8 cellular contexts compared by ENCODE assay signal in the genomic region with DNA sequence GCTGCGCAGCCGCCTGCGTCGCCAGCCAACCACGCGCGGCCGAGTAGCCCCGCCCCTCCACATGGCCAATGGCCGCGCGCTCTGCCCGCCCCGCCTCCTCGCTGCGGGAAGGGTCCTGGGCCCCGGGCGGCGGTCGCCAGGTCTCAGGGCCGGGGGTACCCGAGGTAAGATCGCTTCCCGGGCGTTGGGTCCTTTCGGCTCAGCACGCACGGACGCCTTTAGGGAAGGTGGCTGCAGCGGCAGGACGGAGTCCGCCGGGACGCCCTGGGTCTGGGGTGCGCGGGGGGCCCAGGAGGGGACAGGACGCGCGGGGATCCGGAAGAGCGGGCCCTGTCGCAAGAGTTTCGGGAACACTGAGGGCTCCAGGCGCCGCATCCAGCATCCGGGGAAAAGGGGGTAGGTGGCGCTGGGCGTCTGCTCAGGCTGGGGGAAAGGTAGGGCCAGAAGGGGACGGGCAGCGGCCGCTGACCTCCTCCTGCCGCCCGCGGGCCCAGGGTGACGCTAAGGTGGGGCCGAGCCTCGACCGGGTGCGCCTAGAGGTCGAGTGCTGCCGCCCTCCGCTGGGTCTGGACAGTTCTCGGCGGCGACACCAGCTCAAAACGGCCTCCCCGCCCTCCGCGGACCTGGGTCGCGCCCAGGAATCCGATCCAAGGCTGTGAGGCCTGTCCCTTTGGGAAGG. TPM values are rescaled to one million over a fixed set of nuclear protein-coding genes. Genes with fewer than 3 reads are reported as not detected.
DNase-seq lines count a peak whose midpoint lies in the region; ATAC-seq and TF ChIP-seq lines count a peak whose summit lies in the region.

A gene (plus strand): TSS at position 95 of the 679 bp plus-strand sequence. CDS start 7,791 bp downstream, outside the sequence.

- H3K9me3 Mint-ChIP-seq in T-helper 1 cell treated with Interleukin-12 subunit alpha and Interleukin-12 subunit beta and Interleukin-4 antibody, amounts not matched to agents 30 μg/mL and 1 μg/mL, for 36 hours: no peaks in the 10 kb centered on the region
- H3K9me3 Mint-ChIP-seq in progenitor cell of endocrine pancreas (ENCODE audit: low read depth): no peaks in the 10 kb centered on the region

- H3K4me3 Mint-ChIP-seq in T-helper 1 cell treated with Interleukin-12 subunit alpha and Interleukin-12 subunit beta and Interleukin-4 antibody, amounts not matched to agents 30 μg/mL and 1 μg/mL, for 36 hours: peak within 1 kb of the TSS; percentile 87
- H3K4me3 Mint-ChIP-seq in progenitor cell of endocrine pancreas (ENCODE audit: low read depth): peak within 1 kb of the TSS; percentile 83

- TF ChIP-seq POLR2A in upper lobe of left lung (IDR thresholded peaks at IDR 0.05): peak in 3 of 4 donors; percentile 73 to 92 (median 85)

- peak; percentile 95 for ATAC-seq in HG02678 (IDR thresholded peaks at IDR 0.05; ENCODE audit: unreplicated experiment)
- ATAC-seq in heart right ventricle: peak; percentile 96 to 99 (median 98)
- peak; percentile 97 to 99 for ATAC-seq in upper lobe of left lung (ENCODE audit: low FRiP score in 2 of 2)

- H3K27me3 ChIP-seq in heart right ventricle: no peaks in the 10 kb centered on the region
- no peaks in the 10 kb centered on the region for H3K27me3 ChIP-seq in upper lobe of left lung

- peak within 1 kb of the TSS; percentile 72 for H3K4me3 ChIP-seq in GM12875 (ENCODE audit: low read depth, low read length)
- peak within 1 kb of the TSS; percentile 74 to 100 (median 95) for H3K4me3 ChIP-seq in heart right ventricle
- H3K4me3 ChIP-seq in upper lobe of left lung: peak within 1 kb of the TSS; percentile 72 to 98 (median 89)

- intact Hi-C loops in heart right ventricle (cut with DNase I): loop anchor here in 1 of 10 donors (2.0 kb wide), 1 partner anchor 26 kb away; a partner anchor contains a TSS

- peak; percentile 92 to 94 (median 93) for DNase-seq in NCI-H1417 (lab: John Stamatoyannopoulos, UW)
- peak; percentile 56 for DNase-seq in amniotic epithelial cell (ENCODE audit: low read depth)
- peak; percentile 91 to 93 for DNase-seq in heart right ventricle
- DNase-seq in progenitor cell of endocrine pancreas (ENCODE audit: low spot score, unreplicated experiment): peak; percentile 86
- DNase-seq in upper lobe of left lung: peak; percentile 91 to 98

- TF ChIP-seq EP300 in upper lobe of left lung (IDR thresholded peaks at IDR 0.05): no peak

- H3K4me1 Mint-ChIP-seq in T-helper 1 cell treated with Interleukin-12 subunit alpha and Interleukin-12 subunit beta and Interleukin-4 antibody, amounts not matched to agents 30 μg/mL and 1 μg/mL, for 36 hours (ENCODE audit: low read depth): peaks cover 21% of the 10 kb centered on the region
- H3K4me1 Mint-ChIP-seq in progenitor cell of endocrine pancreas (ENCODE audit: low read depth): peaks cover 11% of the 10 kb centered on the region

- H3K27me3 Mint-ChIP-seq in T-helper 1 cell treated with Interleukin-12 subunit alpha and Interleukin-12 subunit beta and Interleukin-4 antibody, amounts not matched to agents 30 μg/mL and 1 μg/mL, for 36 hours (ENCODE audit: low read depth): no peaks in the 10 kb centered on the region
- H3K27me3 Mint-ChIP-seq in progenitor cell of endocrine pancreas: no peaks in the 10 kb centered on the region

- TF ChIP-seq CTCF in GM12875 (IDR thresholded peaks at IDR 0.05; ENCODE audit: borderline replicate concordance, insufficient read depth, low read depth, low read length): no peak
- peak in 2 of 9 donors; percentile 18 to 19 for TF ChIP-seq CTCF in heart right ventricle (IDR thresholded peaks at IDR 0.05)
- TF ChIP-seq CTCF in progenitor cell of endocrine pancreas (IDR thresholded peaks at IDR 0.05; ENCODE audit: unreplicated experiment): peak; percentile 19
- peak in 1 of 6 experiments; percentile 24 for TF ChIP-seq CTCF in upper lobe of left lung (IDR thresholded peaks at IDR 0.05)

- H3K4me1 ChIP-seq in heart right ventricle (peaks cover 5 to 49% (median 32%) of the 10 kb centered on the region in 9 donors), upper lobe of left lung (peaks cover 16 to 30% (median 21%) of the 10 kb centered on the region in 4 donors)

- no peaks in the 10 kb centered on the region for H3K36me3 Mint-ChIP-seq in T-helper 1 cell treated with Interleukin-12 subunit alpha and Interleukin-12 subunit beta and Interleukin-4 antibody, amounts not matched to agents 30 μg/mL and 1 μg/mL, for 36 hours (ENCODE audit: low read depth)
- H3K36me3 Mint-ChIP-seq in progenitor cell of endocrine pancreas (ENCODE audit: insufficient read depth): no peaks in the 10 kb centered on the region

- WGBS in heart right ventricle, 2 donors: 0% methylated on average over 71 to 72 of the region's 72 CpGs
- 0 to 1% methylated on average over 23 to 25 of the region's 72 CpGs for WGBS in upper lobe of left lung, 2 donors

- peak within 1 kb of the TSS; percentile 76 for H3K27ac Mint-ChIP-seq in T-helper 1 cell treated with Interleukin-12 subunit alpha and Interleukin-12 subunit beta and Interleukin-4 antibody, amounts not matched to agents 30 μg/mL and 1 μg/mL, for 36 hours
- H3K27ac Mint-ChIP-seq in progenitor cell of endocrine pancreas: peak within 1 kb of the TSS; percentile 96

- H3K9me3 ChIP-seq in heart right ventricle (no peaks in the 10 kb centered on the region), upper lobe of left lung (no peaks in the 10 kb centered on the region)

- peak within 1 kb of the TSS; percentile 87 to 99 (median 96) for H3K27ac ChIP-seq in heart right ventricle
- peak within 1 kb of the TSS; percentile 93 to 97 (median 95) for H3K27ac ChIP-seq in upper lobe of left lung

- peaks cover 0 to 6% (median 0%) of the 10 kb centered on the region in 9 donors for H3K36me3 ChIP-seq in heart right ventricle
- no peaks in the 10 kb centered on the region for H3K36me3 ChIP-seq in upper lobe of left lung

RNA-seq across cellular contexts. Expression of the gene that starts here (rescaled TPM):
- 10 to 100 TPM; 36.3 to 48.7 (median 46.1) TPM for total RNA-seq in heart right ventricle
- polyA plus RNA-seq in heart right ventricle: 10 to 100 TPM; 17.5 to 38.6 TPM
- 42.2 and 43.8 TPM in 2 replicates for total RNA-seq in progenitor cell of endocrine pancreas
- 10 to 100 TPM; 31.0 to 54.5 (median 39.9) TPM for total RNA-seq in upper lobe of left lung

Comparison
In these comparisons a context has a peak if more than half of its experiments do, and no peak if none do; other contexts are left out.
1. Peak in every context shown above with its lines: DNase-seq, ATAC-seq, H3K4me3 ChIP-seq and H3K27ac ChIP-seq.